Comparison of ENCODE assay signal across 8 cellular contexts in the genomic region with DNA sequence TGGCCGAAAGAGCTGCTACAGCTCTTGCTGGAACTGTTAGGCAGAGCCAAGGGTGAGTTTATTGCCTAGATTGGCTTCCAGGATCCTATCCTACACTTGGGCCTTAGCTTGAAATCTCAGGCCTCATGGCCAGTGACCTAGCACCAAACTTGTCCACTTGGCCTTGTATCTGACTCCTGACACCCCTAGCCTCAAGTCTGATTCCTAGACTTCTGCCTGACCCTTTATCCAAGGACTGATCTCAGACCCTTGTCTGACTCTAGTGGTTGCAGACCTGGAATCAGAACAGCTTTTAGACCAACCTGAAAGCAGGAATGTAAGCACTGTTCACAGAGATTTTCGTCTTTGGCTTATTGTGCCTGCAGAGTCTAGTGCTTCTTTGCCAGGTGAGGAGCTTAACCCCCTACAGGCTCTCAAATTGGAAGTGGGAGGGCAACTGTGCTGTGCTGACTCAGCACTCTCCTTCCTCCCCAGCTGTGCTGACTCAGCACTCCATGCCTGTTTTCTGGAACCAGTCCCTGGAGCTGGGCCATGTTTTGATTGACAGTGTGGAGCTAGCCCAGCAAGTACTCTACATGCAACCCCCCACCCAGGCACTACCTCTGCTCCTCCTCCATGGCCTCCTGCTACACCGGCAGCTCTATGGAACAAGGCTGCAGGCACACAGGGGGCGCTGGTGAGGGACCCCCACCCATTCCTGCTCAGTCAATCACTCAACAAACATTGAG. TPM values are rescaled to one million over a fixed set of nuclear protein-coding genes. Genes with fewer than 3 reads are reported as not detected.
DNase-seq lines count a peak whose midpoint lies in the region; ATAC-seq, FAIRE-seq and TF ChIP-seq lines count a peak whose summit lies in the region.

No MANE protein-coding gene starts in this region.

- WGBS in A549 (ENCODE audit: missing lambda C conversion rate): 100% methylated on average over 3 of the region's 4 CpGs
- WGBS in adrenal gland, 4 donors: 49 to 79% (median 57%) methylated on average over 3 to 4 of the region's 4 CpGs

- peak in 1 of 2 experiments; percentile 24 for DNase-seq in A549 (ENCODE audit: low read depth in 1 of 2, low spot score in 1 of 2)
- peak; percentile 86 for DNase-seq in H7
- DNase-seq in adrenal gland: peak; percentile 74 to 91 (median 80)
- peak; percentile 78 for DNase-seq in iris pigment epithelial cell (ENCODE audit: low read depth)
- DNase-seq in middle frontal gyrus (ENCODE audit: extremely low spot score, low spot score): no peak
- DNase-seq in NCI-H345 treated with DMSO at 0.1 percent for 48 hours (lab: John Stamatoyannopoulos, UW; ENCODE audit: unreplicated experiment): no peak

- H3K4me3 ChIP-seq in A549: no peak overlapping the region
- no peak overlapping the region for H3K4me3 ChIP-seq in H7 (ENCODE audit: insufficient read depth, low read depth, low read length)
- H3K4me3 ChIP-seq in adrenal gland: no peak overlapping the region

- ATAC-seq in A549 (peak in 1 of 2 experiments; percentile 14; a peak in 2 of 6 replicates), GM19395 (IDR thresholded peaks at IDR 0.05; ENCODE audit: unreplicated experiment) (no peak), GM21526 (IDR thresholded peaks at IDR 0.05; ENCODE audit: low FRiP score, unreplicated experiment) (no peak)

- CTCF ChIA-PET in A549 (lab: Yijun Ruan, JAX): interaction anchor here (1.1 to 1.6 kb wide), 4 partner anchors 15 to 84 kb away, joined by 3 to 5 read pairs (median 4); no protein-coding TSS in a partner anchor

- TF ChIP-seq CTCF in A549 (IDR thresholded peaks at IDR 0.05) (no peak), adrenal gland (IDR thresholded peaks at IDR 0.05) (no peak)

- H3K36me3 ChIP-seq in H7 (replicated peaks; ENCODE audit: control insufficient read depth, insufficient read depth, low read length) (no peaks in the 10 kb centered on the region), adrenal gland (replicated peaks in 1 of 2) (peaks cover 0 to 3% of the 10 kb centered on the region in 2 donors)

- no peaks in the 10 kb centered on the region for H3K9me3 ChIP-seq in A549
- no peaks in the 10 kb centered on the region for H3K9me3 ChIP-seq in adrenal gland (replicated peaks in 1 of 3)

- no peak for FAIRE-seq in A549 (lab: Jason Lieb, UNC)

- peak overlapping the region in 1 of 2 experiments; percentile 9; a peak in 3 of 6 replicates for H3K27ac ChIP-seq in A549
- H3K27ac ChIP-seq in adrenal gland: no peak overlapping the region

- no peak for TF ChIP-seq EP300 in A549 (IDR thresholded peaks at IDR 0.05)

- no peak for TF ChIP-seq RAD21 in A549 (conservative IDR thresholded peaks at IDR 0.05 in 1 of 2, IDR thresholded peaks at IDR 0.05 in 1 of 2)

- H3K4me1 ChIP-seq in A549 (peaks cover 6% of the 10 kb centered on the region; the same call in 2 of the 3 replicates), adrenal gland (replicated peaks in 1 of 2) (peaks cover 8 to 10% of the 10 kb centered on the region in 2 donors)

- POLR2A ChIA-PET in A549 (lab: Yijun Ruan, JAX): no interaction called here

- no peak overlapping the region for H3K4me2 ChIP-seq in A549

- TF ChIP-seq POLR2A in A549 (IDR thresholded peaks at IDR 0.05; ENCODE audit: low read length) (no peak), adrenal gland (IDR thresholded peaks at IDR 0.05) (no peak)

- H3K27me3 ChIP-seq in H7 (ENCODE audit: control insufficient read depth, insufficient read depth, low read length): no peaks in the 10 kb centered on the region
- H3K27me3 ChIP-seq in adrenal gland: no peaks in the 10 kb centered on the region

- intact Hi-C loops in adrenal gland (cut with DNase I): no loop called here

TF ChIP-seq in A549, 52 proteins besides CTCF, POLR2A, EP300 and RAD21:
- no peak for TF ChIP-seq ESRRA (IDR thresholded peaks at IDR 0.05; ENCODE audit: borderline replicate concordance, low read length)
- peak; percentile 100 for TF ChIP-seq MAFK (IDR thresholded peaks at IDR 0.05; ENCODE audit: partially characterized antibody)

RNA-seq across cellular contexts. Expression of gene RRP8, which starts 35.1 kb away (rescaled TPM):
- polyA plus RNA-seq in A549 (2011; rRNA removed) (20.5 and 25.9 TPM in 2 replicates), A549 (2017; fragmentation: RNase III; extraction: RNeasy Plus Mini Kit Qiagen cat#74134 plus additional on column Dnase treatment) (14.5 to 17.9 TPM (median 14.5 TPM) in 3 replicates), adrenal gland (10 to 100 TPM; 24.2 to 34.8 (median 33.5) TPM)
- polyA plus RNA-seq in A549 (2012; cell fraction: cytosol; rRNA removed): 7.4 and 9.5 TPM in 2 replicates
- polyA plus RNA-seq in A549 (2012; cell fraction: nucleus; rRNA removed): 7.8 and 9.6 TPM in 2 replicates
- polyA minus RNA-seq in A549 (2011; rRNA and poly(A)+ RNA removed): 14.7 and 16.8 TPM in 2 replicates
- 18.0 and 20.1 TPM in 2 replicates for total RNA-seq in H7 (2014; rRNA removed; shearing (Covaris generic))
- 10 to 100 TPM in 7 of 8 donors, 1 to 10 TPM in 1; 9.4 to 25.9 (median 19.6) TPM for total RNA-seq in adrenal gland

RNA-seq across cellular contexts. Expression of gene ILK, which starts 35.2 kb away (rescaled TPM):
- polyA plus RNA-seq in A549 (2011; rRNA removed) (109 and 120 TPM in 2 replicates), A549 (2017; fragmentation: RNase III; extraction: RNeasy Plus Mini Kit Qiagen cat#74134 plus additional on column Dnase treatment) (108 to 116 TPM (median 114 TPM) in 3 replicates), adrenal gland (100 to 1,000 TPM; 117 to 177 (median 162) TPM)
- 142 and 167 TPM in 2 replicates for polyA plus RNA-seq in A549 (2012; cell fraction: cytosol; rRNA removed)
- 143 and 176 TPM in 2 replicates for polyA plus RNA-seq in A549 (2012; cell fraction: nucleus; rRNA removed)
- 119 and 138 TPM in 2 replicates for polyA minus RNA-seq in A549 (2011; rRNA and poly(A)+ RNA removed)
- total RNA-seq in H7 (2014; rRNA removed; shearing (Covaris generic)): 114 and 130 TPM in 2 replicates
- total RNA-seq in adrenal gland: 100 to 1,000 TPM in 7 of 8 donors, 10 to 100 TPM in 1; 99.1 to 191 (median 153) TPM

RNA-seq across cellular contexts. Expression of gene TAF10, which starts 43.7 kb away (rescaled TPM):
- 174 and 242 TPM in 2 replicates for polyA plus RNA-seq in A549 (2011; rRNA removed)
- polyA plus RNA-seq in A549 (2012; cell fraction: cytosol; rRNA removed): 206 and 229 TPM in 2 replicates
- polyA plus RNA-seq in A549 (2012; cell fraction: nucleus; rRNA removed): 128 and 138 TPM in 2 replicates
- 124 to 138 TPM (median 135 TPM) in 3 replicates for polyA plus RNA-seq in A549 (2017; fragmentation: RNase III; extraction: RNeasy Plus Mini Kit Qiagen cat#74134 plus additional on column Dnase treatment)
- polyA minus RNA-seq in A549 (2011; rRNA and poly(A)+ RNA removed): 170 and 186 TPM in 2 replicates
- 121 and 198 TPM in 2 replicates for total RNA-seq in H7 (2014; rRNA removed; shearing (Covaris generic))
- total RNA-seq in adrenal gland: 100 to 1,000 TPM in 7 of 8 donors, 10 to 100 TPM in 1; 69.7 to 290 (median 175) TPM
- polyA plus RNA-seq in adrenal gland: 100 to 1,000 TPM; 280 to 389 (median 310) TPM

RNA-seq across cellular contexts. Expression of gene TPP1, which starts 50.9 kb away (rescaled TPM):
- polyA plus RNA-seq in A549 (2011; rRNA removed) (53.2 and 63.0 TPM in 2 replicates), A549 (2017; fragmentation: RNase III; extraction: RNeasy Plus Mini Kit Qiagen cat#74134 plus additional on column Dnase treatment) (32.3 to 41.6 TPM (median 40.7 TPM) in 3 replicates), adrenal gland (100 to 1,000 TPM in 1 of 3 donors, 10 to 100 TPM in 2; 84.2 to 371 (median 96.9) TPM)
- 29.5 and 35.1 TPM in 2 replicates for polyA plus RNA-seq in A549 (2012; cell fraction: cytosol; rRNA removed)
- polyA plus RNA-seq in A549 (2012; cell fraction: nucleus; rRNA removed): 56.8 and 86.6 TPM in 2 replicates
- 55.1 and 65.6 TPM in 2 replicates for polyA minus RNA-seq in A549 (2011; rRNA and poly(A)+ RNA removed)
- 13.9 and 17.1 TPM in 2 replicates for total RNA-seq in H7 (2014; rRNA removed; shearing (Covaris generic))
- total RNA-seq in adrenal gland: 100 to 1,000 TPM; 138 to 464 (median 355) TPM

Comparison
In these comparisons a context has a peak if more than half of its experiments do, and no peak if none do; other contexts are left out.
1. DNase-seq: peak in H7 (single experiment), adrenal gland (7 of 7) and iris pigment epithelial cell (single experiment); none in middle frontal gyrus (single experiment) and NCI-H345 treated with DMSO at 0.1 percent for 48 hours (single experiment).